In the genomic region with DNA sequence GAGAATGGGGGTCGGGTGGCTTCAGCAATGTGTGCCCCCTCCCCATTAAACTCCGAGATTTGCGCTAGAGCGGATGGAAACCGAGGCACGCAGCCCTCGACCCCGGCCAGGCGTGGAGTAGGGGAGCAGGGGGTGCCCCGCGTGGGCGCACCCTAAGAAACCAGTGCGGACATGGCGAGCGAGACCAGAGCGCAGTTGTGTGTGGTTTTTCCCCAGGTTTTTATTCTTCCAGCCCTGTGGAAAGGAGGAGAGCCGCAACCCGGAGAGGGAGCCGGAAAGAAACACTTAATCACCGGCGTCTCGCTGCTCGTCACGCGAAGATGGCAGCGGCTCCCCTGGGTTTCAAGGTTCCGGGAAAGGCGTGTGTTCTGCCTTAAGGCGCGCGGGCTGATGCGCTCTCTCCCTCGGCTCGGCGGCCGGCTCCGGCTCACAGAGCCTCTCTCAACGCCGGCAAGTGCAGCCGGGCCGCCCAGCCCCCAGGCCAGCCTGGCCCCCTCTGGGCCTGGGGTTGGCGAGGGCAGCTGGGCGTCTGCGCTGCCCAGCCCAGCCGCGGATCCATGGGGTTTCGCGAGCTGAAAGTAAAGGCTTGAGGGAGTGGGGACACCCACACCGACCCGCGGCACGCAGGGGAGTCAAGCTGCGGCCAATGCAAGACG, we compare ENCODE assay signal across 8 cellular contexts.
DNase-seq lines count a peak whose midpoint lies in the region; ATAC-seq, FAIRE-seq and TF ChIP-seq lines count a peak whose summit lies in the region.

No MANE protein-coding gene starts in this region.

- H3K4me1 Mint-ChIP-seq in activated T-helper 1 cell treated with anti-CD3 and anti-CD28 coated beads, Interleukin-12 subunit alpha, Interleukin-12 subunit beta, Interleukin-2, Interleukin-4 antibody, amounts not matched to agents 30 ng/mL and 10 ng/mL and 1 ng/mL, durations not matched to agents 14 hours and 24 hours and 36 hours (ENCODE audit: low read depth): peaks cover 55% of the 10 kb centered on the region

- no peaks in the 10 kb centered on the region for H3K36me3 Mint-ChIP-seq in activated T-helper 1 cell treated with anti-CD3 and anti-CD28 coated beads, Interleukin-12 subunit alpha, Interleukin-12 subunit beta, Interleukin-2, Interleukin-4 antibody, amounts not matched to agents 30 ng/mL and 10 ng/mL and 1 ng/mL, durations not matched to agents 14 hours and 24 hours and 36 hours (ENCODE audit: low read depth)

- ATAC-seq in pancreas (peak in 2 of 4 donors; percentile 2), HG02973 (IDR thresholded peaks at IDR 0.05; ENCODE audit: unreplicated experiment) (no peak)

- no peaks in the 10 kb centered on the region for H3K27me3 Mint-ChIP-seq in activated T-helper 1 cell treated with anti-CD3 and anti-CD28 coated beads, Interleukin-12 subunit alpha, Interleukin-12 subunit beta, Interleukin-2, Interleukin-4 antibody, amounts not matched to agents 30 ng/mL and 10 ng/mL and 1 ng/mL, durations not matched to agents 14 hours and 24 hours and 36 hours (ENCODE audit: insufficient read depth)

- no peaks in the 10 kb centered on the region for H3K36me3 ChIP-seq in pancreas

- H3K27ac ChIP-seq in pancreas: peak overlapping the region; percentile 36 to 72 (median 61)

- H3K4me1 ChIP-seq in pancreas: peaks cover 0 to 5% (median 0%) of the 10 kb centered on the region in 3 donors

- intact Hi-C loops in activated T-helper 1 cell treated with anti-CD3 and anti-CD28 coated beads, Interleukin-12 subunit alpha, Interleukin-12 subunit beta, Interleukin-2, Interleukin-4 antibody, amounts not matched to agents 30 ng/mL and 10 ng/mL and 1 ng/mL, durations not matched to agents 14 hours and 24 hours and 36 hours (cut with micrococcal nuclease): loop anchor here (5.0 to 10.0 kb wide), 4 partner anchors 36 to 967 kb away; a partner anchor contains a TSS
- intact Hi-C loops in pancreas (cut with DNase I): loop anchor here in 1 of 3 donors (10.0 kb wide), 1 partner anchor 67 kb away; no protein-coding TSS in a partner anchor

- H3K9me3 Mint-ChIP-seq in activated T-helper 1 cell treated with anti-CD3 and anti-CD28 coated beads, Interleukin-12 subunit alpha, Interleukin-12 subunit beta, Interleukin-2, Interleukin-4 antibody, amounts not matched to agents 30 ng/mL and 10 ng/mL and 1 ng/mL, durations not matched to agents 14 hours and 24 hours and 36 hours: no peaks in the 10 kb centered on the region

- FAIRE-seq in pancreas (lab: Jason Lieb, UNC): no peak

- H3K27me3 ChIP-seq in pancreas: peaks cover 0 to 22% (median 1%) of the 10 kb centered on the region in 4 donors

- no peaks in the 10 kb centered on the region for H3K9me3 ChIP-seq in pancreas

- in situ Hi-C loops in GM13976 (cut with MboI; ENCODE audit: low sequenced_read_pairs, unreplicated experiment): loop anchor here (10.0 kb wide), 1 partner anchor 157 kb away; no protein-coding TSS in a partner anchor

- TF ChIP-seq CTCF in foreskin fibroblast (IDR thresholded peaks at IDR 0.05; ENCODE audit: low read depth, low read length): no peak
- no peak for TF ChIP-seq CTCF in pancreas (IDR thresholded peaks at IDR 0.05)
- TF ChIP-seq CTCF in GM13976 (IDR thresholded peaks at IDR 0.05; ENCODE audit: borderline replicate concordance, control extremely low read depth, extremely low read depth, insufficient read depth, missing control alignments): no peak

- peak overlapping the region; percentile 88 for H3K4me3 Mint-ChIP-seq in activated T-helper 1 cell treated with anti-CD3 and anti-CD28 coated beads, Interleukin-12 subunit alpha, Interleukin-12 subunit beta, Interleukin-2, Interleukin-4 antibody, amounts not matched to agents 30 ng/mL and 10 ng/mL and 1 ng/mL, durations not matched to agents 14 hours and 24 hours and 36 hours

- peak overlapping the region; percentile 96 for H3K27ac Mint-ChIP-seq in activated T-helper 1 cell treated with anti-CD3 and anti-CD28 coated beads, Interleukin-12 subunit alpha, Interleukin-12 subunit beta, Interleukin-2, Interleukin-4 antibody, amounts not matched to agents 30 ng/mL and 10 ng/mL and 1 ng/mL, durations not matched to agents 14 hours and 24 hours and 36 hours

- DNase-seq in activated CD8-positive, alpha-beta memory T cell treated with anti-CD3 and anti-CD28 coated beads for 24 hours: peak; percentile 80
- DNase-seq in activated CD8-positive, alpha-beta memory T cell treated with anti-CD3 and anti-CD28 coated beads, Interleukin-2, amount 50 U/mL, for 48 hours: no peak
- no peak for DNase-seq in activated T-helper 1 cell treated with anti-CD3 and anti-CD28 coated beads, Interleukin-12 subunit alpha, Interleukin-12 subunit beta, Interleukin-2, Interleukin-4 antibody, amounts not matched to agents 30 ng/mL and 10 ng/mL and 1 ng/mL, durations not matched to agents 14 hours and 24 hours and 36 hours (ENCODE audit: low spot score)
- DNase-seq in foreskin fibroblast (peak in 1 of 2 donors; percentile 64), pancreas (peak in 1 of 6 donors; percentile 69), AG08395 (ENCODE audit: low spot score) (no peak), GM13976 (ENCODE audit: low spot score) (no peak)

- H3K4me3 ChIP-seq in foreskin fibroblast (ENCODE audit: low read depth in 1 of 2, low read length in 2 of 2): peak overlapping the region; percentile 40 to 47
- peak overlapping the region in 3 of 4 donors; percentile 11 to 44 (median 37) for H3K4me3 ChIP-seq in pancreas

- WGBS in pancreas, 2 donors: 11 to 15% methylated on average over 49 to 54 of the region's 54 CpGs
